Comparison of ENCODE assay signal across 5 cellular contexts in genomic region chr22:22011964-22012363, GRCh38.
"Had no signal": no experiment of that assay in that cellular context is flagged by ENCODE, and none has a peak within 500 bp of the region (broad histone marks: within the 10 kb centered on the region; RNA-seq: fewer than 3 reads in every experiment).

No MANE protein-coding gene starts in this region.

- H3K27me3 Mint-ChIP-seq: IgD-negative memory B cell had no signal

- H3K9me3 Mint-ChIP-seq: H9, IgD-negative memory B cell had no signal

- H3K27ac Mint-ChIP-seq: H9, IgD-negative memory B cell had no signal

- H3K4me3 Mint-ChIP-seq: H9, IgD-negative memory B cell had no signal

- H3K27ac ChIP-seq: GM23248 had no signal

- H2AFZ ChIP-seq: GM23248 had no signal

- H3K9ac ChIP-seq: GM23248 had no signal

- H3K4me3 ChIP-seq: GM23248 had no signal

- DNase-seq: GM23248, GOT3, H9, HCEC 1CT had no signal

- H3K36me3 Mint-ChIP-seq: IgD-negative memory B cell had no signal
